In the genomic region with DNA sequence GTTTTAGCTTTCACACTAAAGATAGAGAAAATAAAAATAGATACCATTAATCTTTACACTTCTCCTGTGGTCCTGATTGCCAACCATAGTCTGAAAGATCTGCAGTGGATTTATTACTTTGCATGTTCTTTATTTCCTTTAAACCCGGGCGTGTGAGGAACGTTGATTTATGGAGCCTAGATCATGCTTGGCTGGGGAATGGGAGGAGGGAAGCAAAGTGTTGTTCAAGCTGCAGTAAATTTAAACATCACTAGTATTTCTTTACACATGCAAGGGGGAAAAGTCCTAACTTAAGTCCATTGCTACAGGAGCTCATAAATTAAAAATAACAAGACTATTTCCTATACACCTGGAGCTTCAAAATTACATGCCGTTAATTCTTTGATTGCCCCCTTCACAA, we compare ENCODE assay signal across 28 cellular contexts.
"Had no signal": no experiment of that assay in that cellular context is flagged by ENCODE, and none has a peak within 500 bp of the region (broad histone marks: within the 10 kb centered on the region; RNA-seq: fewer than 3 reads in every experiment).

No MANE protein-coding gene starts in this region.

- H3K9me3 ChIP-seq: neutrophil, pancreas, prostate gland, right atrium auricular region, spleen, stomach, thoracic aorta, thyroid gland, upper lobe of left lung, vagina had no signal

- H3K9me3 Mint-ChIP-seq: natural killer cell treated with Interleukin-12 subunit alpha and Interleukin-12 subunit beta and Interleukin-15 and Interleukin-18, amount 100 ng/mL, for 72 hours; stimulated activated naive CD8-positive, alpha-beta T cell treated with anti-CD3 and anti-CD28 coated beads, Interleukin-15, Interleukin-2, amounts not matched to agents 100 ng/mL and 50 ng/mL, for 24 hours had no signal

- H3K4me3 ChIP-seq: pancreas, prostate gland, right atrium auricular region, skin epidermis, smooth muscle cell, spleen, stomach, thoracic aorta, thyroid gland, tibial nerve, upper lobe of left lung, vagina had no signal

- H3K4me3 Mint-ChIP-seq: naive thymus-derived CD8-positive, alpha-beta T cell; natural killer cell treated with Interleukin-12 subunit alpha and Interleukin-12 subunit beta and Interleukin-15 and Interleukin-18, amount 100 ng/mL, for 72 hours; neural crest cell; stimulated activated effector memory CD8-positive, alpha-beta T cell treated with anti-CD3 and anti-CD28 coated beads, Interleukin-12 subunit alpha, Interleukin-12 subunit beta, amount 100 ng/mL, for 72 hours; stimulated activated naive B cell treated with anti-CD40 and anti-IgM and Interleukin-4, amounts not matched to agents 10 μg/mL and 1 μg/mL and 100 μg/mL, for 72 hours; stimulated activated naive CD8-positive, alpha-beta T cell treated with anti-CD3 and anti-CD28 coated beads, Interleukin-15, Interleukin-2, amounts not matched to agents 100 ng/mL and 50 ng/mL, for 24 hours had no signal

- H3K27me3 ChIP-seq: pancreas, right atrium auricular region, stomach, thyroid gland, tibial nerve, upper lobe of left lung, vagina had no signal

- H3K4me1 ChIP-seq: pancreas, prostate gland, right atrium auricular region, spleen, stomach, thyroid gland had no signal

- H3K27ac ChIP-seq: neutrophil, pancreas, prostate gland, right atrium auricular region, skin epidermis, spleen, stomach, thoracic aorta, thyroid gland, tibial nerve, upper lobe of left lung, vagina had no signal

- H3K36me3 ChIP-seq: neutrophil, pancreas, prostate gland, right atrium auricular region, spleen, stomach, thoracic aorta, thyroid gland, tibial nerve, upper lobe of left lung, vagina had no signal

- H3K36me3 Mint-ChIP-seq: naive thymus-derived CD8-positive, alpha-beta T cell; natural killer cell treated with Interleukin-12 subunit alpha and Interleukin-12 subunit beta and Interleukin-15 and Interleukin-18, amount 100 ng/mL, for 72 hours; stimulated activated effector memory CD8-positive, alpha-beta T cell treated with anti-CD3 and anti-CD28 coated beads, Interleukin-12 subunit alpha, Interleukin-12 subunit beta, amount 100 ng/mL, for 72 hours; stimulated activated naive B cell treated with anti-CD40 and anti-IgM and Interleukin-4, amounts not matched to agents 10 μg/mL and 1 μg/mL and 100 μg/mL, for 72 hours had no signal

- H3K27ac Mint-ChIP-seq: naive thymus-derived CD8-positive, alpha-beta T cell; natural killer cell treated with Interleukin-12 subunit alpha and Interleukin-12 subunit beta and Interleukin-15 and Interleukin-18, amount 100 ng/mL, for 72 hours; stimulated activated effector memory CD8-positive, alpha-beta T cell treated with anti-CD3 and anti-CD28 coated beads, Interleukin-12 subunit alpha, Interleukin-12 subunit beta, amount 100 ng/mL, for 72 hours; stimulated activated naive B cell treated with anti-CD40 and anti-IgM and Interleukin-4, amounts not matched to agents 10 μg/mL and 1 μg/mL and 100 μg/mL, for 72 hours; stimulated activated naive CD8-positive, alpha-beta T cell treated with anti-CD3 and anti-CD28 coated beads, Interleukin-15, Interleukin-2, amounts not matched to agents 100 ng/mL and 50 ng/mL, for 24 hours had no signal

- ATAC-seq: naive thymus-derived CD8-positive, alpha-beta T cell; natural killer cell treated with Interleukin-12 subunit alpha and Interleukin-12 subunit beta and Interleukin-15 and Interleukin-18, amount 100 ng/mL, for 72 hours; pancreas; sciatic nerve; stimulated activated effector memory CD8-positive, alpha-beta T cell treated with anti-CD3 and anti-CD28 coated beads, Interleukin-12 subunit alpha, Interleukin-12 subunit beta, amount 100 ng/mL, for 72 hours; stimulated activated naive B cell treated with anti-CD40 and anti-IgM and Interleukin-4, amounts not matched to agents 10 μg/mL and 1 μg/mL and 100 μg/mL, for 72 hours had no signal

- H3K4me1 Mint-ChIP-seq: stimulated activated effector memory CD8-positive, alpha-beta T cell treated with anti-CD3 and anti-CD28 coated beads, Interleukin-12 subunit alpha, Interleukin-12 subunit beta, amount 100 ng/mL, for 72 hours; stimulated activated naive B cell treated with anti-CD40 and anti-IgM and Interleukin-4, amounts not matched to agents 10 μg/mL and 1 μg/mL and 100 μg/mL, for 72 hours had no signal

- DNase-seq: naive thymus-derived CD8-positive, alpha-beta T cell; nucleus accumbens; pancreas; retina; spleen; stimulated activated CD4-positive, alpha-beta T cell treated with anti-CD3 and anti-CD28 coated beads, Interleukin-12 subunit alpha, Interleukin-12 subunit beta, amount 100 ng/mL, for 4 hours; stimulated activated CD4-positive, alpha-beta T cell treated with anti-CD3 and anti-CD28 coated beads, Interleukin-2, amount 100 ng/mL, for 24 hours; stimulated activated CD4-positive, alpha-beta T cell treated with anti-CD3 and anti-CD28 coated beads, Interleukin-2, amount 100 ng/mL, for 48 hours; stimulated activated CD4-positive, alpha-beta T cell treated with anti-CD3 and anti-CD28 coated beads, Interleukin-4, amount 100 ng/mL, for 24 hours; stimulated activated naive B cell treated with anti-CD40 and anti-IgM and Interleukin-4, amounts not matched to agents 10 μg/mL and 1 μg/mL and 100 μg/mL, for 72 hours; stimulated activated naive CD4-positive, alpha-beta T cell treated with Interleukin-2 at 50 U/mL for 16 hours; stomach; thyroid gland; trophoblast cell; upper lobe of left lung had no signal
